Comparison of ENCODE assay signal across 8 cellular contexts in the genomic region with DNA sequence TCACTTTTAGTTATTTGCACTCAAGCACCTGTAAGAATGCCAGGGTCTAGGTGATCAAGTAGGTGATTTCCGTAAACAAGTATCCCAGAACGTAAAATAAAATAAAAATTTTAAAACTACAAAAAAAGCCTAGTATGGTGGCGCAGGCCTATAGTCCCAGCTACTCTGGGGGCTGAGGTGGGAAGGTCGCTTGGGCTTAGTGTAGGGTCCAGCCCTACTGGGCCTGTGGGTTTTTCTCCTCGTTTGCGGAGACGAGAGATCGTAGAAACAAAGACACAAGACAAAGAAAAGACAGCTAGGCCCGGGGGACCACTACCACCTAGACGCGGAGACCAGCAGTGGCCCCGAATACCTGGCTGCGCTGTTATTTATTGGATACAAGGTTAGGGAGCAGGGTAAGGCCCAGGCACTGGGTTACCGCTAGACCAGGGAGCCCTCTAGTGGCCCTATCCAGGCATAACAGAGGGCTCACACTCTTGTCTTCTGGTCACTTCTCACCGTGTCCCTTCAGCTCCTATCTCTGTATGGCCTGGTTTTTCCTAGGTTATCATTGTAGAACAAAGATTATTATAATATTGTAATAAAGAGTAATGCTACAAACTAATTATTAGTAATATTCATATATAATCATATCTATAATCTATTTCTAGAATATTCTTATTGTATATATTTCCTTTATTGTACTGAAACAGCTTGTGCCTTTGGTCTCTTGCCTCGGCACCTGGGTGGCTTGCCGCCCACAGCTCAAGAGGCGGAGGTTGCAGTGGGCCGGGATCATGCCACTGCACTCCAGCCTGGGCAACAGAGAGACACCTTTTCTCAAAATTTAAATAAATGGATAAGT. TPM values are rescaled to one million over a fixed set of nuclear protein-coding genes. Genes with fewer than 3 reads are reported as not detected.
DNase-seq lines count a peak whose midpoint lies in the region; ATAC-seq and TF ChIP-seq lines count a peak whose summit lies in the region.

No MANE protein-coding gene starts in this region.

- H3K27me3 Mint-ChIP-seq in T-cell, result peaks cover 2 to 16% of the 10 kb centered on the region in 2 donors

- 36 to 61% methylated on average over 12 to 18 of the region's 19 CpGs for WGBS in body of pancreas, 2 donors

- intact Hi-C loops in body of pancreas (cut with DNase I), result no loop called here

- H3K36me3 Mint-ChIP-seq in T-cell, result no peaks in the 10 kb centered on the region

- DNase-seq in NCI-H82 (lab: John Stamatoyannopoulos, UW), result peak; percentile 70
- DNase-seq in NCI-H82 treated with DMSO at 0.1 percent for 48 hours (lab: John Stamatoyannopoulos, UW; ENCODE audit: unreplicated experiment), result no peak
- peak; percentile 11 for DNase-seq in Jurkat, Clone E6-1 (ENCODE audit: low read depth, low spot score)
- peak in 26 of 34 experiments; percentile 1 to 44 (median 14) for DNase-seq in T-cell
- DNase-seq in body of pancreas, result peak; percentile 41 to 77 (median 56)
- peak; percentile 54 for DNase-seq in left kidney (ENCODE audit: low read depth, low spot score)
- peak; percentile 1 for DNase-seq in stimulated activated CD8-positive, alpha-beta memory T cell treated with anti-CD3 and anti-CD28 coated beads, Interleukin-15, amount 100 ng/mL, for 1 hour (ENCODE audit: low read depth)

- no peak overlapping the region for H3K27ac ChIP-seq in body of pancreas

- H3K4me3 ChIP-seq in Jurkat, Clone E6-1 (ENCODE audit: low read length), result no peak overlapping the region
- no peak overlapping the region for H3K4me3 ChIP-seq in body of pancreas

- H3K9me3 ChIP-seq in body of pancreas, result no peaks in the 10 kb centered on the region

- H3K4me1 ChIP-seq in body of pancreas, result no peaks in the 10 kb centered on the region

- CTCF ChIA-PET in T-cell (lab: Charles Lee), result interaction anchor here (0.6 to 1.6 kb wide), 4 partner anchors 12 to 430 kb away, joined by 3 read pairs; no protein-coding TSS in a partner anchor

- H3K9me3 Mint-ChIP-seq in T-cell, result no peaks in the 10 kb centered on the region

- H3K27ac Mint-ChIP-seq in T-cell, result no peak overlapping the region

- no peaks in the 10 kb centered on the region for H3K27me3 ChIP-seq in body of pancreas

- ATAC-seq in T-cell (replicated peaks in 1 of 4) (peak in 2 of 4 experiments; percentile 42 to 52), body of pancreas (peak; percentile 56), HG02870 (IDR thresholded peaks at IDR 0.05; ENCODE audit: unreplicated experiment) (no peak)

- peak; percentile 42 to 65 (median 50) for TF ChIP-seq CTCF in body of pancreas (IDR thresholded peaks at IDR 0.05)

- no peaks in the 10 kb centered on the region for H3K36me3 ChIP-seq in body of pancreas (replicated peaks in 1 of 2; ENCODE audit: insufficient read depth in 1 of 2, low read depth in 2 of 2)

- TF ChIP-seq POLR2A in body of pancreas (IDR thresholded peaks at IDR 0.05), result no peak

- POLR2A ChIA-PET in T-cell (lab: Charles Lee), result no interaction called here

- no peaks in the 10 kb centered on the region for H3K4me1 Mint-ChIP-seq in T-cell

- no peak overlapping the region for H3K4me3 Mint-ChIP-seq in T-cell

RNA-seq across cellular contexts. Expression of a gene that starts 38.4 kb away (rescaled TPM):
- not detected for polyA plus RNA-seq in Jurkat, Clone E6-1 (2012; ENCODE audit: insufficient read depth, insufficient read length)
- not detected for total RNA-seq in T-cell
- not detected for total RNA-seq in body of pancreas

RNA-seq across cellular contexts. Expression of a gene that starts 38.6 kb away (rescaled TPM):
- not detected for polyA plus RNA-seq in Jurkat, Clone E6-1 (2012; ENCODE audit: insufficient read depth, insufficient read length)
- total RNA-seq in T-cell (not detected), body of pancreas (not detected)

RNA-seq across cellular contexts. Expression of a gene that starts 41.9 kb away (rescaled TPM):
- 10.7 TPM for polyA plus RNA-seq in Jurkat, Clone E6-1 (2012; ENCODE audit: insufficient read depth, insufficient read length)
- total RNA-seq in T-cell, result 10 to 100 TPM; 21.1 to 27.7 (median 23.5) TPM
- 10 to 100 TPM in 1 of 2 donors, 1 to 10 TPM in 1; 4.6 to 13.2 TPM for total RNA-seq in body of pancreas

RNA-seq across cellular contexts. Expression of a gene that starts 53.4 kb away (rescaled TPM):
- polyA plus RNA-seq in Jurkat, Clone E6-1 (2012; ENCODE audit: insufficient read depth, insufficient read length), result 8.0 TPM
- 10 to 100 TPM; 15.5 to 23.9 (median 17.3) TPM for total RNA-seq in T-cell
- 1 to 10 TPM; 1.6 to 6.2 TPM for total RNA-seq in body of pancreas
